Comparison of ENCODE assay signal across 13 cellular contexts in the genomic region with DNA sequence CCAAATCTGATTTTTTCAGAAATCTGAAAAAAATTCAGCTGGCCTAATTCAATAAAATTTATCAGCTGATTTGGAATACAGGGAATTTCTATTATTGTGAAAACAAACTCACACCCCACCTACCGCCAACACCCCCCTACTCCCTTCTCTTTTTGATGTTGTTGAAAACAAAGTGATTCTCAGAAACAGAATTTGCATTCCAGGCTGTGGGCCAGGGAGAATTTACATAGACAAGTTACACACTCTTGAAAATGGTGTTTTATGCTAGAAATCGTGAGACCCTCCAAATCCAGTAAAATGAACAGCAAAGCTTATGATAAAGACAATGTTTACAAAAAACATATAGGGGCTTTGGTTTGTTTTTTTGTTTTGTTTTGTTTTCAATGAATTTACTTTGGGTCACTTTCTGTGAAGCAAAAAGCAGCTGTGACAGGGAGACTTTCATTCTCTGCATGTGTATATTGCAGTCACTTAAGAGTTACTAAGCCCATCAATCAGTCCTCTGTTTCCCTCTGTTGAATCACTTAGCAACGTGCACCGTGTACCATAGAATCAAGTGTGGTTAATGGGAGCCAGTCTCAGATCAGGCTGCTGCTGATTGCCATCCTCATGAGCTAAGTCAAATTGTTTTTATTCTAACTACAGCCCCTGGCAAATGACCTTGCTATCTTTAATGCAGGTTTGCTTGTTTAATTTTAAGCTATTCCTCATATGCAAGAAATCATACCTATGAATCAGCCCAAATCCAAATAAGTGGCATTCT.
DNase-seq lines count a peak whose midpoint lies in the region; ATAC-seq and TF ChIP-seq lines count a peak whose summit lies in the region.
"Had no signal": no experiment of that assay in that cellular context is flagged by ENCODE, and none has a peak within 500 bp of the region (broad histone marks: within the 10 kb centered on the region; RNA-seq: fewer than 3 reads in every experiment).

No MANE protein-coding gene starts in this region.

- no peak overlapping the region for H3K4me2 ChIP-seq in MM.1S (ENCODE audit: low read depth, low read length)

- H3K4me3 Mint-ChIP-seq in CD8-positive, alpha-beta memory T cell = no peak overlapping the region
- H3K4me3 Mint-ChIP-seq: CD8-positive, alpha-beta T cell had no signal

- CTCF ChIA-PET in CD8-positive, alpha-beta memory T cell (lab: Charles Lee) = interaction anchor here (1.2 to 1.7 kb wide), 2 partner anchors 9 to 1083 kb away, joined by 4 to 5 read pairs; no protein-coding TSS in a partner anchor

- no peak for ATAC-seq in GM21825 (IDR thresholded peaks at IDR 0.05; ENCODE audit: unreplicated experiment)
- ATAC-seq: body of pancreas; CD8-positive, alpha-beta T cell; sciatic nerve had no signal

- no peaks in the 10 kb centered on the region for H3K79me2 ChIP-seq in MM.1S (ENCODE audit: low read length)

- POLR2A ChIA-PET in CD8-positive, alpha-beta memory T cell (lab: Charles Lee) = no interaction called here

- DNase-seq in ELR (ENCODE audit: low read depth) (peak; percentile 37), NCI-H2081 (lab: John Stamatoyannopoulos, UW) (peak; percentile 63 to 84), astrocyte of the hippocampus (ENCODE audit: low read depth, low spot score) (peak; percentile 77), midbrain (lab: John Stamatoyannopoulos, UW) (peak; percentile 67), suprapubic skin (ENCODE audit: low spot score in 2 of 2) (no peak), MM.1S (no peak)
- no peak for DNase-seq in CD8-positive, alpha-beta memory T cell
- DNase-seq: activated CD4-positive, CD25-positive, alpha-beta regulatory T cell; CD8-positive, alpha-beta T cell; NCI-H187 treated with DMSO at 0.1 percent for 48 hours had no signal

- H3K4me1 Mint-ChIP-seq in CD8-positive, alpha-beta memory T cell = peaks cover 4 to 25% (median 13%) of the 10 kb centered on the region in 3 donors

- no peak overlapping the region for H2AFZ ChIP-seq in MM.1S (ENCODE audit: low read length)

- no peak for TF ChIP-seq EP300 in suprapubic skin (IDR thresholded peaks at IDR 0.05)

- H3F3A ChIP-seq in MM.1S (ENCODE audit: insufficient read depth, low read length) = no peaks in the 10 kb centered on the region

- TF ChIP-seq POLR2A in suprapubic skin (IDR thresholded peaks at IDR 0.05) = no peak

- 69% methylated on average over 4 of the region's 4 CpGs for WGBS in suprapubic skin

- no peaks in the 10 kb centered on the region for H3K36me3 ChIP-seq in CD8-positive, alpha-beta memory T cell (ENCODE audit: insufficient read depth, low read length)
- no peaks in the 10 kb centered on the region for H3K36me3 ChIP-seq in suprapubic skin
- no peaks in the 10 kb centered on the region for H3K36me3 ChIP-seq in MM.1S (replicated peaks; ENCODE audit: insufficient read depth, low read length)

- H3K27me3 Mint-ChIP-seq in CD8-positive, alpha-beta memory T cell = no peaks in the 10 kb centered on the region

- H4K20me1 ChIP-seq in MM.1S (ENCODE audit: insufficient read depth, low read length) = no peaks in the 10 kb centered on the region

- no peaks in the 10 kb centered on the region for H3K9me3 Mint-ChIP-seq in CD8-positive, alpha-beta memory T cell
- H3K9me3 Mint-ChIP-seq: CD8-positive, alpha-beta T cell had no signal

- no peaks in the 10 kb centered on the region for H3K27me3 ChIP-seq in CD8-positive, alpha-beta memory T cell (ENCODE audit: insufficient read depth, low read length, poor library complexity, severe bottlenecking)
- H3K27me3 ChIP-seq in suprapubic skin = no peaks in the 10 kb centered on the region
- H3K27me3 ChIP-seq in MM.1S (replicated peaks; ENCODE audit: insufficient read depth, low read length) = no peaks in the 10 kb centered on the region
- H3K27me3 ChIP-seq: body of pancreas had no signal

- no peaks in the 10 kb centered on the region for H3K9me2 ChIP-seq in MM.1S (replicated peaks; ENCODE audit: insufficient read depth, low read length)

- no peaks in the 10 kb centered on the region for H3K9me3 ChIP-seq in CD8-positive, alpha-beta memory T cell (ENCODE audit: low read length)
- H3K9me3 ChIP-seq in suprapubic skin = no peaks in the 10 kb centered on the region
- H3K9me3 ChIP-seq in MM.1S (replicated peaks; ENCODE audit: insufficient read depth, low read length) = no peaks in the 10 kb centered on the region
- H3K9me3 ChIP-seq: body of pancreas had no signal

- TF ChIP-seq CTCF in suprapubic skin (IDR thresholded peaks at IDR 0.05) (no peak), MM.1S (IDR thresholded peaks at IDR 0.05; ENCODE audit: low read length) (no peak)

- H3K9ac ChIP-seq in MM.1S (ENCODE audit: low read length) = no peak overlapping the region

- no peak overlapping the region for H3K4me3 ChIP-seq in CD8-positive, alpha-beta memory T cell (ENCODE audit: low read length)
- H3K4me3 ChIP-seq in suprapubic skin (no peak overlapping the region), MM.1S (ENCODE audit: low read length) (no peak overlapping the region)
- H3K4me3 ChIP-seq: body of pancreas had no signal

- H3K4me1 ChIP-seq in CD8-positive, alpha-beta memory T cell (ENCODE audit: insufficient read depth, low read length) = no peaks in the 10 kb centered on the region
- H3K4me1 ChIP-seq in suprapubic skin (no peaks in the 10 kb centered on the region), MM.1S (ENCODE audit: low read length) (no peaks in the 10 kb centered on the region)
- H3K4me1 ChIP-seq: body of pancreas had no signal

- no peak overlapping the region for H3K27ac ChIP-seq in CD8-positive, alpha-beta memory T cell (ENCODE audit: low read depth, low read length)
- H3K27ac ChIP-seq in suprapubic skin (no peak overlapping the region), MM.1S (ENCODE audit: low read length) (no peak overlapping the region)
- H3K27ac ChIP-seq: body of pancreas had no signal

- H3K36me3 Mint-ChIP-seq in CD8-positive, alpha-beta memory T cell = peaks cover 0 to 7% (median 1%) of the 10 kb centered on the region in 3 donors
- H3K36me3 Mint-ChIP-seq: CD8-positive, alpha-beta T cell had no signal

- H3K27ac Mint-ChIP-seq in CD8-positive, alpha-beta memory T cell = no peak overlapping the region
- H3K27ac Mint-ChIP-seq: CD8-positive, alpha-beta T cell had no signal

Comparison
In these comparisons a context has a peak if more than half of its experiments do, and no peak if none do; other contexts are left out.
1. DNase-seq: peak in ELR (single experiment), NCI-H2081 (2 of 2), astrocyte of the hippocampus (single experiment) and midbrain (single experiment); none in CD8-positive, alpha-beta memory T cell (0 of 5), suprapubic skin (0 of 2) and MM.1S (single experiment).